Comparison of ENCODE assay signal across 9 cellular contexts in genomic region chr4:38189445-38189844, GRCh38.
DNase-seq lines count a peak whose midpoint lies in the region; ATAC-seq, FAIRE-seq and TF ChIP-seq lines count a peak whose summit lies in the region.
"Had no signal": no experiment of that assay in that cellular context is flagged by ENCODE, and none has a peak within 500 bp of the region (broad histone marks: within the 10 kb centered on the region; RNA-seq: fewer than 3 reads in every experiment).

No MANE protein-coding gene starts in this region.

- H3K36me3 ChIP-seq in endothelial cell of umbilical vein (ENCODE audit: control insufficient read depth in 2 of 2, extremely low read depth in 1 of 2, insufficient read depth in 2 of 2, low read length in 2 of 2) (no peaks in the 10 kb centered on the region), skeletal muscle satellite cell (ENCODE audit: insufficient read depth, low read length) (no peaks in the 10 kb centered on the region)

- no peak for TF ChIP-seq CTCF in endothelial cell of umbilical vein (IDR thresholded peaks at IDR 0.05; ENCODE audit: extremely low read depth in 1 of 2, insufficient read depth in 1 of 2, low read depth in 1 of 2, low read length in 2 of 2)

- H3K27me3 ChIP-seq in endothelial cell of umbilical vein (ENCODE audit: control insufficient read depth in 2 of 2, insufficient read depth in 2 of 2, low read length in 2 of 2) (peaks cover 5 to 6% of the 10 kb centered on the region in 2 experiments), skeletal muscle satellite cell (ENCODE audit: control insufficient read depth, insufficient read depth, low read length) (peaks cover 27% of the 10 kb centered on the region)

- H3K9ac ChIP-seq in endothelial cell of umbilical vein (replicated peaks; ENCODE audit: extremely low read depth, insufficient read depth, low read length) (no peak overlapping the region), skeletal muscle satellite cell (ENCODE audit: low read depth, low read length) (no peak overlapping the region)

- no peak overlapping the region for H2AFZ ChIP-seq in endothelial cell of umbilical vein (ENCODE audit: low read depth, low read length)

- intact Hi-C loops in endothelial cell of umbilical vein (cut with micrococcal nuclease): loop anchor here (1.0 kb wide), 1 partner anchor 130 kb away; no protein-coding TSS in a partner anchor

- no peaks in the 10 kb centered on the region for H3K9me1 ChIP-seq in endothelial cell of umbilical vein (replicated peaks; ENCODE audit: control insufficient read depth, extremely low read depth, insufficient read depth, low read length)

- H3K27ac ChIP-seq in endothelial cell of umbilical vein (ENCODE audit: insufficient read depth, low read depth, low read length): no peak overlapping the region
- H3K27ac ChIP-seq: skin epidermis had no signal

- dilution Hi-C loops in endothelial cell of umbilical vein (cut with MboI; ENCODE audit: extremely low pct_ligation_motif_present, low sequenced_read_pairs): no loop called here

- no peak for TF ChIP-seq POLR2A in endothelial cell of umbilical vein (IDR thresholded peaks at IDR 0.05; ENCODE audit: low read depth, low read length)

- H3K4me1 ChIP-seq in endothelial cell of umbilical vein (ENCODE audit: control insufficient read depth, extremely low read depth, insufficient read depth, low read length): peaks cover 24% of the 10 kb centered on the region
- peaks cover 28% of the 10 kb centered on the region for H3K4me1 ChIP-seq in skeletal muscle satellite cell (ENCODE audit: control insufficient read depth, insufficient read depth, low read length)

- BruUV-seq in endothelial cell of umbilical vein (replicated peaks; lab: Mats Ljungman, UMichigan): no TSS peak

- H3K4me2 ChIP-seq in endothelial cell of umbilical vein (ENCODE audit: insufficient read depth, low read length) (no peak overlapping the region), skeletal muscle satellite cell (ENCODE audit: low read length) (peak overlapping the region; percentile 10)

- no peaks in the 10 kb centered on the region for H3K79me2 ChIP-seq in endothelial cell of umbilical vein (ENCODE audit: control insufficient read depth, insufficient read depth, low read length)

- FAIRE-seq in endothelial cell of umbilical vein (lab: Jason Lieb, UNC): peak; percentile 90

- H3K4me3 ChIP-seq in endothelial cell of umbilical vein (replicated peaks in 1 of 3; ENCODE audit: insufficient read depth in 1 of 3, low read depth in 1 of 3, low read length in 3 of 3) (no peak overlapping the region), skeletal muscle satellite cell (ENCODE audit: low read length) (peak overlapping the region; percentile 7)
- H3K4me3 ChIP-seq: skin epidermis had no signal

- H3K9me3 ChIP-seq in endothelial cell of umbilical vein (replicated peaks; ENCODE audit: control insufficient read depth, insufficient read depth, low read length) (no peaks in the 10 kb centered on the region), skeletal muscle satellite cell (replicated peaks; ENCODE audit: low read length) (no peaks in the 10 kb centered on the region)

- no peaks in the 10 kb centered on the region for H4K20me1 ChIP-seq in endothelial cell of umbilical vein (replicated peaks; ENCODE audit: control insufficient read depth, extremely low read depth, insufficient read depth, low read length)

- CTCF ChIA-PET in endothelial cell of umbilical vein (lab: Charles Lee): interaction anchor here (1.0 to 1.6 kb wide), 5 partner anchors 8 to 486 kb away, joined by 3 to 5 read pairs (median 3); no protein-coding TSS in a partner anchor

- POLR2A ChIA-PET in endothelial cell of umbilical vein (lab: Charles Lee): no interaction called here

- ATAC-seq in GM19455 (IDR thresholded peaks at IDR 0.05; ENCODE audit: unreplicated experiment): no peak
- no peak for ATAC-seq in GM21786 (IDR thresholded peaks at IDR 0.05; ENCODE audit: unreplicated experiment)

- DNase-seq in GM03348 (ENCODE audit: low spot score) (peak; percentile 44), NCI-H460 (ENCODE audit: extremely low read depth, low read depth) (peak; percentile 33), endothelial cell of umbilical vein (ENCODE audit: low read depth, low spot score) (peak; percentile 71), NCI-H2081 treated with DMSO at 0.1 percent for 48 hours (lab: John Stamatoyannopoulos, UW) (no peak)
- DNase-seq in effector CD4-positive, alpha-beta T cell: no peak

TF ChIP-seq in endothelial cell of umbilical vein, 7 proteins besides CTCF, POLR2A, EP300 and RAD21:
- TF ChIP-seq JUN (IDR thresholded peaks at IDR 0.05; ENCODE audit: borderline replicate concordance, insufficient read depth, insufficient read length, low read depth) (peak; percentile 82), GATA2 (IDR thresholded peaks at IDR 0.05; ENCODE audit: insufficient read depth, insufficient read length, low read depth, low read length) (no peak), MAX (IDR thresholded peaks at IDR 0.05; ENCODE audit: insufficient read depth, insufficient read length) (no peak), FOS (IDR thresholded peaks at IDR 0.05; ENCODE audit: borderline replicate concordance, insufficient read depth, low read length) (peak; percentile 95), POLR2AphosphoS5 (IDR thresholded peaks at IDR 0.05; ENCODE audit: insufficient read depth, low read depth, low read length) (peak; percentile 58)

Comparison
In these comparisons a context has a peak if more than half of its experiments do, and no peak if none do; other contexts are left out.
1. DNase-seq: peak in GM03348 (single experiment), NCI-H460 (single experiment) and endothelial cell of umbilical vein (single experiment); none in NCI-H2081 treated with DMSO at 0.1 percent for 48 hours (single experiment) and effector CD4-positive, alpha-beta T cell (single experiment).